Comparison of ENCODE assay signal across 19 cellular contexts in genomic region chr1:155715777-155716176, GRCh38. TPM values are rescaled to one million over a fixed set of nuclear protein-coding genes. Genes with fewer than 3 reads are reported as not detected.
DNase-seq lines count a peak whose midpoint lies in the region; ATAC-seq and TF ChIP-seq lines count a peak whose summit lies in the region.
"Had no signal": no experiment of that assay in that cellular context is flagged by ENCODE, and none has a peak within 500 bp of the region (broad histone marks: within the 10 kb centered on the region; RNA-seq: fewer than 3 reads in every experiment).

No MANE protein-coding gene starts in this region.

- H3K36me3 ChIP-seq in CD4-positive, CD25-positive, alpha-beta regulatory T cell (ENCODE audit: control insufficient read depth, insufficient read depth, low read length), result peaks cover 15% of the 10 kb centered on the region
- H3K36me3 ChIP-seq in MM.1S (replicated peaks; ENCODE audit: insufficient read depth, low read length), result 0 out of 2 replicates have a peak, but pooled peaks cover 13% of the 10 kb centered on the region
- peaks cover 48% of the 10 kb centered on the region for H3K36me3 ChIP-seq in lower lobe of right lung

- no peaks in the 10 kb centered on the region for H3K27me3 Mint-ChIP-seq in T-helper 1 cell treated with Interleukin-12 subunit alpha and Interleukin-12 subunit beta and Interleukin-4 antibody, amounts not matched to agents 30 μg/mL and 1 μg/mL, for 36 hours (ENCODE audit: low read depth)
- no peaks in the 10 kb centered on the region for H3K27me3 Mint-ChIP-seq in CD4-positive, CD25-positive, alpha-beta regulatory T cell
- no peaks in the 10 kb centered on the region for H3K27me3 Mint-ChIP-seq in activated T-helper 1 cell treated with anti-CD3 and anti-CD28 coated beads, Interleukin-12 subunit alpha, Interleukin-12 subunit beta, Interleukin-2, Interleukin-4 antibody, amounts not matched to agents 30 ng/mL and 10 ng/mL and 1 ng/mL, durations not matched to agents 14 hours and 24 hours and 36 hours (ENCODE audit: insufficient read depth)

- H3K27me3 ChIP-seq in CD4-positive, CD25-positive, alpha-beta regulatory T cell (ENCODE audit: control insufficient read depth, insufficient read depth, low read length), result no peaks in the 10 kb centered on the region
- no peaks in the 10 kb centered on the region for H3K27me3 ChIP-seq in MM.1S (replicated peaks; ENCODE audit: insufficient read depth, low read length)
- no peaks in the 10 kb centered on the region for H3K27me3 ChIP-seq in lower lobe of right lung (ENCODE audit: low read depth)

- no peak overlapping the region for H3K4me3 Mint-ChIP-seq in T-helper 1 cell treated with Interleukin-12 subunit alpha and Interleukin-12 subunit beta and Interleukin-4 antibody, amounts not matched to agents 30 μg/mL and 1 μg/mL, for 36 hours
- no peak overlapping the region for H3K4me3 Mint-ChIP-seq in CD4-positive, CD25-positive, alpha-beta regulatory T cell
- H3K4me3 Mint-ChIP-seq in activated T-helper 1 cell treated with anti-CD3 and anti-CD28 coated beads, Interleukin-12 subunit alpha, Interleukin-12 subunit beta, Interleukin-2, Interleukin-4 antibody, amounts not matched to agents 30 ng/mL and 10 ng/mL and 1 ng/mL, durations not matched to agents 14 hours and 24 hours and 36 hours, result no peak overlapping the region
- H3K4me3 Mint-ChIP-seq: HFFc6 had no signal

- peak overlapping the region; percentile 50 for H3K27ac Mint-ChIP-seq in T-helper 1 cell treated with Interleukin-12 subunit alpha and Interleukin-12 subunit beta and Interleukin-4 antibody, amounts not matched to agents 30 μg/mL and 1 μg/mL, for 36 hours
- peak overlapping the region in 2 of 3 donors; percentile 4 to 15 for H3K27ac Mint-ChIP-seq in CD4-positive, CD25-positive, alpha-beta regulatory T cell
- peak overlapping the region; percentile 26 for H3K27ac Mint-ChIP-seq in activated T-helper 1 cell treated with anti-CD3 and anti-CD28 coated beads, Interleukin-12 subunit alpha, Interleukin-12 subunit beta, Interleukin-2, Interleukin-4 antibody, amounts not matched to agents 30 ng/mL and 10 ng/mL and 1 ng/mL, durations not matched to agents 14 hours and 24 hours and 36 hours
- H3K27ac Mint-ChIP-seq: HFFc6 had no signal

- no peak overlapping the region for H3K9ac ChIP-seq in MM.1S (ENCODE audit: low read length)

- peaks cover 14% of the 10 kb centered on the region for H3K36me3 Mint-ChIP-seq in T-helper 1 cell treated with Interleukin-12 subunit alpha and Interleukin-12 subunit beta and Interleukin-4 antibody, amounts not matched to agents 30 μg/mL and 1 μg/mL, for 36 hours (ENCODE audit: low read depth)
- H3K36me3 Mint-ChIP-seq in CD4-positive, CD25-positive, alpha-beta regulatory T cell, result peaks cover 17% of the 10 kb centered on the region
- peaks cover 23% of the 10 kb centered on the region for H3K36me3 Mint-ChIP-seq in activated T-helper 1 cell treated with anti-CD3 and anti-CD28 coated beads, Interleukin-12 subunit alpha, Interleukin-12 subunit beta, Interleukin-2, Interleukin-4 antibody, amounts not matched to agents 30 ng/mL and 10 ng/mL and 1 ng/mL, durations not matched to agents 14 hours and 24 hours and 36 hours (ENCODE audit: low read depth)

- peaks cover 28% of the 10 kb centered on the region for H3F3A ChIP-seq in MM.1S (ENCODE audit: insufficient read depth, low read length)

- no peaks in the 10 kb centered on the region for H3K9me3 ChIP-seq in CD4-positive, CD25-positive, alpha-beta regulatory T cell (ENCODE audit: control insufficient read depth in 2 of 2, low read length in 2 of 2)
- no peaks in the 10 kb centered on the region for H3K9me3 ChIP-seq in MM.1S (replicated peaks; ENCODE audit: insufficient read depth, low read length)
- H3K9me3 ChIP-seq in lower lobe of right lung, result no peaks in the 10 kb centered on the region

- 0 out of 2 replicates have a peak, but pooled peaks cover 4% of the 10 kb centered on the region for H4K20me1 ChIP-seq in MM.1S (ENCODE audit: insufficient read depth, low read length)

- peaks cover 13% of the 10 kb centered on the region for H3K4me1 Mint-ChIP-seq in T-helper 1 cell treated with Interleukin-12 subunit alpha and Interleukin-12 subunit beta and Interleukin-4 antibody, amounts not matched to agents 30 μg/mL and 1 μg/mL, for 36 hours (ENCODE audit: low read depth)
- H3K4me1 Mint-ChIP-seq in CD4-positive, CD25-positive, alpha-beta regulatory T cell, result peaks cover 15 to 25% (median 21%) of the 10 kb centered on the region in 4 donors
- peaks cover 17% of the 10 kb centered on the region for H3K4me1 Mint-ChIP-seq in activated T-helper 1 cell treated with anti-CD3 and anti-CD28 coated beads, Interleukin-12 subunit alpha, Interleukin-12 subunit beta, Interleukin-2, Interleukin-4 antibody, amounts not matched to agents 30 ng/mL and 10 ng/mL and 1 ng/mL, durations not matched to agents 14 hours and 24 hours and 36 hours (ENCODE audit: low read depth)

- DNase-seq in T-helper 1 cell (no peak), MM.1S (peak; percentile 44), lower lobe of right lung (no peak), NCI-H1048 (lab: John Stamatoyannopoulos, UW) (no peak)
- no peak for DNase-seq in CD4-positive, CD25-positive, alpha-beta regulatory T cell
- DNase-seq in activated T-helper 1 cell treated with anti-CD3 and anti-CD28 coated beads, Interleukin-12 subunit alpha, Interleukin-12 subunit beta, Interleukin-2, Interleukin-4 antibody, amounts not matched to agents 30 ng/mL and 10 ng/mL and 1 ng/mL, durations not matched to agents 14 hours and 24 hours and 36 hours (ENCODE audit: low spot score), result no peak
- DNase-seq in stimulated activated naive CD4-positive, alpha-beta T cell (lab: John Stamatoyannopoulos, UW), result no peak
- DNase-seq: DMS79 treated with DMSO at 0.1 percent for 48 hours, HFFc6, KBM-7, MV-4-11, NCI-H1436 treated with DMSO at 0.1 percent for 48 hours, NCI-H226, NCI-H524 treated with DMSO at 0.1 percent for 48 hours, PC-9, SIG-M5 had no signal

- peaks cover 5% of the 10 kb centered on the region for H3K4me1 ChIP-seq in CD4-positive, CD25-positive, alpha-beta regulatory T cell (ENCODE audit: control insufficient read depth, insufficient read depth, low read length, poor library complexity, severe bottlenecking)
- H3K4me1 ChIP-seq in MM.1S (ENCODE audit: low read length) (peaks cover 16% of the 10 kb centered on the region), lower lobe of right lung (no peaks in the 10 kb centered on the region)

- no peak overlapping the region for H3K4me3 ChIP-seq in CD4-positive, CD25-positive, alpha-beta regulatory T cell (ENCODE audit: low read depth, low read length)
- H3K4me3 ChIP-seq in MM.1S (ENCODE audit: low read length) (no peak overlapping the region), lower lobe of right lung (no peak overlapping the region)
- H3K4me3 ChIP-seq: PC-9 had no signal

- H3K27ac ChIP-seq in CD4-positive, CD25-positive, alpha-beta regulatory T cell (ENCODE audit: insufficient read depth, low read length, poor library complexity, severe bottlenecking), result no peak overlapping the region
- H3K27ac ChIP-seq in MM.1S (ENCODE audit: low read length), result no peak overlapping the region; the same call in 1 of the 2 replicates
- no peak overlapping the region for H3K27ac ChIP-seq in lower lobe of right lung
- H3K27ac ChIP-seq: PC-9, RWPE1 had no signal

- H3K4me2 ChIP-seq in MM.1S (ENCODE audit: low read depth, low read length), result no peak overlapping the region
- H3K4me2 ChIP-seq: PC-9 had no signal

- peaks cover 82% of the 10 kb centered on the region for H3K79me2 ChIP-seq in MM.1S (ENCODE audit: low read length)

- no peak overlapping the region for H2AFZ ChIP-seq in MM.1S (ENCODE audit: low read length)
- H2AFZ ChIP-seq: PC-9 had no signal

- no peaks in the 10 kb centered on the region for H3K9me3 Mint-ChIP-seq in T-helper 1 cell treated with Interleukin-12 subunit alpha and Interleukin-12 subunit beta and Interleukin-4 antibody, amounts not matched to agents 30 μg/mL and 1 μg/mL, for 36 hours
- peaks cover 0 to 1% (median 0%) of the 10 kb centered on the region in 7 donors for H3K9me3 Mint-ChIP-seq in CD4-positive, CD25-positive, alpha-beta regulatory T cell
- no peaks in the 10 kb centered on the region for H3K9me3 Mint-ChIP-seq in activated T-helper 1 cell treated with anti-CD3 and anti-CD28 coated beads, Interleukin-12 subunit alpha, Interleukin-12 subunit beta, Interleukin-2, Interleukin-4 antibody, amounts not matched to agents 30 ng/mL and 10 ng/mL and 1 ng/mL, durations not matched to agents 14 hours and 24 hours and 36 hours
- H3K9me3 Mint-ChIP-seq: HFFc6 had no signal

- intact Hi-C loops in activated T-helper 1 cell treated with anti-CD3 and anti-CD28 coated beads, Interleukin-12 subunit alpha, Interleukin-12 subunit beta, Interleukin-2, Interleukin-4 antibody, amounts not matched to agents 30 ng/mL and 10 ng/mL and 1 ng/mL, durations not matched to agents 14 hours and 24 hours and 36 hours (cut with micrococcal nuclease), result no loop called here
- intact Hi-C loops in lower lobe of right lung (cut with DNase I), result no loop called here

- no peak for ATAC-seq in CD4-positive, CD25-positive, alpha-beta regulatory T cell (ENCODE audit: low read depth in 2 of 2)
- ATAC-seq in lower lobe of right lung, result no peak
- ATAC-seq: HepG2 had no signal

- H3K9me2 ChIP-seq in MM.1S (replicated peaks; ENCODE audit: insufficient read depth, low read length), result no peaks in the 10 kb centered on the region

- TF ChIP-seq CTCF in MM.1S (IDR thresholded peaks at IDR 0.05; ENCODE audit: low read length) (no peak), lower lobe of right lung (IDR thresholded peaks at IDR 0.05) (no peak)

RNA-seq across cellular contexts. Expression of gene DAP3, which starts 26.9 kb away (rescaled TPM):
- total RNA-seq in CD4-positive, CD25-positive, alpha-beta regulatory T cell, result 120 TPM
- 100 to 1,000 TPM; 117 to 133 (median 126) TPM for polyA plus RNA-seq in CD4-positive, CD25-positive, alpha-beta regulatory T cell
- total RNA-seq in activated T-helper 1 cell treated with anti-CD3 and anti-CD28 coated beads, Interleukin-12 subunit alpha, Interleukin-12 subunit beta, Interleukin-2, Interleukin-4 antibody, amounts not matched to agents 30 ng/mL and 10 ng/mL and 1 ng/mL, durations not matched to agents 14 hours and 24 hours and 36 hours, result 183 and 196 TPM in 2 replicates
- total RNA-seq in lower lobe of right lung, result 77.7 TPM

RNA-seq across cellular contexts. Expression of gene YY1AP1, which starts 27.2 kb away (rescaled TPM):
- 96.5 TPM for total RNA-seq in CD4-positive, CD25-positive, alpha-beta regulatory T cell
- polyA plus RNA-seq in CD4-positive, CD25-positive, alpha-beta regulatory T cell, result 10 to 100 TPM; 39.2 to 46.9 (median 43.3) TPM
- 62.2 and 64.4 TPM in 2 replicates for total RNA-seq in activated T-helper 1 cell treated with anti-CD3 and anti-CD28 coated beads, Interleukin-12 subunit alpha, Interleukin-12 subunit beta, Interleukin-2, Interleukin-4 antibody, amounts not matched to agents 30 ng/mL and 10 ng/mL and 1 ng/mL, durations not matched to agents 14 hours and 24 hours and 36 hours
- 55.3 TPM for total RNA-seq in lower lobe of right lung
